ENCODE assay signal across 11 cellular contexts in genomic region chr18:3255611-3256165, GRCh38. TPM values are rescaled to one million over a fixed set of nuclear protein-coding genes. Genes with fewer than 3 reads are reported as not detected.
DNase-seq lines count a peak whose midpoint lies in the region; ATAC-seq, FAIRE-seq and TF ChIP-seq lines count a peak whose summit lies in the region.
"Had no signal": no experiment of that assay in that cellular context is flagged by ENCODE, and none has a peak within 500 bp of the region (broad histone marks: within the 10 kb centered on the region; RNA-seq: fewer than 3 reads in every experiment).

No MANE protein-coding gene starts in this region.

- TF ChIP-seq POLR2A in esophagus squamous epithelium (IDR thresholded peaks at IDR 0.05) = no peak

- peak overlapping the region; percentile 100 for H3K27ac Mint-ChIP-seq in CD4-positive, alpha-beta T cell
- peak overlapping the region; percentile 6 to 98 (median 92) for H3K27ac Mint-ChIP-seq in IgD-negative memory B cell
- H3K27ac Mint-ChIP-seq in astrocyte (ENCODE audit: unreplicated experiment) = peak overlapping the region; percentile 73
- H3K27ac Mint-ChIP-seq in natural killer cell treated with Interleukin-12 subunit alpha and Interleukin-12 subunit beta and Interleukin-15 and Interleukin-18, amount 100 ng/mL, for 72 hours = peak overlapping the region; percentile 85 to 98

- H3K4me2 ChIP-seq in astrocyte (ENCODE audit: low read length) = peak overlapping the region; percentile 43

- no peaks in the 10 kb centered on the region for H3K9me3 Mint-ChIP-seq in CD4-positive, alpha-beta T cell
- no peaks in the 10 kb centered on the region for H3K9me3 Mint-ChIP-seq in IgD-negative memory B cell
- no peaks in the 10 kb centered on the region for H3K9me3 Mint-ChIP-seq in astrocyte (ENCODE audit: unreplicated experiment)
- H3K9me3 Mint-ChIP-seq in natural killer cell treated with Interleukin-12 subunit alpha and Interleukin-12 subunit beta and Interleukin-15 and Interleukin-18, amount 100 ng/mL, for 72 hours = no peaks in the 10 kb centered on the region

- 56 to 66% methylated on average over 5 of the region's 5 CpGs for WGBS in esophagus squamous epithelium, 2 donors

- H3K9me3 ChIP-seq in CD4-positive, alpha-beta T cell (ENCODE audit: control insufficient read depth, low read length) = no peaks in the 10 kb centered on the region
- H3K9me3 ChIP-seq in astrocyte (ENCODE audit: insufficient read depth, low read depth, low read length) = no peaks in the 10 kb centered on the region
- no peaks in the 10 kb centered on the region for H3K9me3 ChIP-seq in esophagus squamous epithelium

- peak overlapping the region; percentile 37 for H3K9ac ChIP-seq in astrocyte (ENCODE audit: low read length)

- no peak overlapping the region for H2AFZ ChIP-seq in astrocyte (ENCODE audit: low read depth, low read length)

- no peak for DNase-seq in CD4-positive, alpha-beta T cell
- DNase-seq in astrocyte (ENCODE audit: low read depth) = no peak
- no peak for DNase-seq in natural killer cell treated with Interleukin-12 subunit alpha and Interleukin-12 subunit beta and Interleukin-15 and Interleukin-18, amount 100 ng/mL, for 72 hours (ENCODE audit: low spot score)
- DNase-seq in esophagus squamous epithelium (lab: John Stamatoyannopoulos, UW) = no peak
- no peak for DNase-seq in HT-29 (ENCODE audit: low spot score)
- DNase-seq in NCI-H82 treated with DMSO at 0.1 percent for 48 hours (lab: John Stamatoyannopoulos, UW; ENCODE audit: unreplicated experiment) = no peak
- DNase-seq: DMS79; NCI-H2029 treated with DMSO at 0.1 percent for 48 hours; stimulated activated CD4-positive, alpha-beta T cell treated with anti-CD3 and anti-CD28 coated beads, Interleukin-2, amount 100 ng/mL, for 48 hours had no signal

- H3K27me3 ChIP-seq in CD4-positive, alpha-beta T cell (ENCODE audit: control insufficient read depth, insufficient read depth, low read length) = no peaks in the 10 kb centered on the region
- H3K27me3 ChIP-seq in astrocyte (ENCODE audit: insufficient read depth, low read length) (no peaks in the 10 kb centered on the region), esophagus squamous epithelium (no peaks in the 10 kb centered on the region)

- no peaks in the 10 kb centered on the region for H3K27me3 Mint-ChIP-seq in CD4-positive, alpha-beta T cell
- no peaks in the 10 kb centered on the region for H3K27me3 Mint-ChIP-seq in IgD-negative memory B cell
- H3K27me3 Mint-ChIP-seq in astrocyte (ENCODE audit: low read depth, unreplicated experiment) = no peaks in the 10 kb centered on the region
- no peaks in the 10 kb centered on the region for H3K27me3 Mint-ChIP-seq in natural killer cell treated with Interleukin-12 subunit alpha and Interleukin-12 subunit beta and Interleukin-15 and Interleukin-18, amount 100 ng/mL, for 72 hours

- H3K4me1 ChIP-seq in astrocyte (ENCODE audit: insufficient read depth, low read length) (peaks cover 44% of the 10 kb centered on the region), esophagus squamous epithelium (peaks cover 0 to 65% (median 24%) of the 10 kb centered on the region in 3 donors)

- peak overlapping the region; percentile 57 for H3K4me3 Mint-ChIP-seq in CD4-positive, alpha-beta T cell
- H3K4me3 Mint-ChIP-seq in IgD-negative memory B cell = peak overlapping the region; percentile 33 to 78 (median 56)
- H3K4me3 Mint-ChIP-seq in astrocyte (ENCODE audit: unreplicated experiment) = no peak overlapping the region
- peak overlapping the region; percentile 12 for H3K4me3 Mint-ChIP-seq in natural killer cell treated with Interleukin-12 subunit alpha and Interleukin-12 subunit beta and Interleukin-15 and Interleukin-18, amount 100 ng/mL, for 72 hours

- intact Hi-C loops in CD4-positive, alpha-beta T cell (cut with DNase I, micrococcal nuclease) = loop anchor here in 1 of 2 experiments (10.0 kb wide), 1 partner anchor 601 kb away; the partner anchor contains the start of gene SMCHD1
- intact Hi-C loops in esophagus squamous epithelium (cut with DNase I) = no loop called here

- no peak for ATAC-seq in CD4-positive, alpha-beta T cell (ENCODE audit: poor library complexity)
- no peak for ATAC-seq in natural killer cell treated with Interleukin-12 subunit alpha and Interleukin-12 subunit beta and Interleukin-15 and Interleukin-18, amount 100 ng/mL, for 72 hours
- ATAC-seq in GM19324 (IDR thresholded peaks at IDR 0.05; ENCODE audit: low FRiP score, unreplicated experiment) = no peak

- peaks cover 83% of the 10 kb centered on the region for H3K79me2 ChIP-seq in astrocyte (ENCODE audit: insufficient read depth, low read length)

- TF ChIP-seq CTCF in CD4-positive, alpha-beta T cell (IDR thresholded peaks at IDR 0.05) = no peak
- TF ChIP-seq CTCF in astrocyte (IDR thresholded peaks at IDR 0.05; ENCODE audit: insufficient read depth, low read depth, low read length) = no peak
- TF ChIP-seq CTCF in esophagus squamous epithelium (IDR thresholded peaks at IDR 0.05) = no peak

- H3K36me3 Mint-ChIP-seq in CD4-positive, alpha-beta T cell (ENCODE audit: low read depth) = peaks cover 85% of the 10 kb centered on the region
- H3K36me3 Mint-ChIP-seq in IgD-negative memory B cell (peaks cover 16% of the 10 kb centered on the region), astrocyte (ENCODE audit: low read depth, unreplicated experiment) (peaks cover 11% of the 10 kb centered on the region)
- peaks cover 54% of the 10 kb centered on the region for H3K36me3 Mint-ChIP-seq in natural killer cell treated with Interleukin-12 subunit alpha and Interleukin-12 subunit beta and Interleukin-15 and Interleukin-18, amount 100 ng/mL, for 72 hours

- CTCF ChIA-PET in CD4-positive, alpha-beta T cell (lab: Charles Lee) = interaction anchor here (2.3 kb wide), 1 partner anchor 10 kb away, joined by 11 read pairs; no protein-coding TSS in a partner anchor

- H3K4me3 ChIP-seq in astrocyte (ENCODE audit: insufficient read depth, low read depth, low read length) (no peak overlapping the region), esophagus squamous epithelium (no peak overlapping the region)

- peaks cover 63% of the 10 kb centered on the region for H3K36me3 ChIP-seq in astrocyte (ENCODE audit: insufficient read depth, low read length)
- H3K36me3 ChIP-seq in esophagus squamous epithelium = peaks cover 9 to 62% (median 26%) of the 10 kb centered on the region in 3 donors

- POLR2A ChIA-PET in CD4-positive, alpha-beta T cell (lab: Charles Lee) = interaction anchor here (1.0 to 2.3 kb wide), 8 partner anchors 8 to 338 kb away, joined by 3 to 12 read pairs (median 4); partner anchors contain the start of gene MYL12A

- no peak for FAIRE-seq in astrocyte (lab: Jason Lieb, UNC)

- no peak overlapping the region for H3K27ac ChIP-seq in CD4-positive, alpha-beta T cell (ENCODE audit: low read depth, low read length)
- H3K27ac ChIP-seq in astrocyte (ENCODE audit: low read depth, low read length) (peak overlapping the region; percentile 86), esophagus squamous epithelium (peak overlapping the region in 2 of 4 donors; percentile 69 to 74)

- H4K20me1 ChIP-seq in astrocyte (ENCODE audit: insufficient read depth, low read length) = peaks cover 56% of the 10 kb centered on the region

- peaks cover 89% of the 10 kb centered on the region for H3K4me1 Mint-ChIP-seq in CD4-positive, alpha-beta T cell (ENCODE audit: low read depth)
- H3K4me1 Mint-ChIP-seq in IgD-negative memory B cell (peaks cover 56 to 71% (median 62%) of the 10 kb centered on the region in 3 donors), astrocyte (ENCODE audit: low read depth, unreplicated experiment) (peaks cover 67% of the 10 kb centered on the region)
- H3K4me1 Mint-ChIP-seq in natural killer cell treated with Interleukin-12 subunit alpha and Interleukin-12 subunit beta and Interleukin-15 and Interleukin-18, amount 100 ng/mL, for 72 hours (ENCODE audit: low read depth in 2 of 2) = peaks cover 54 to 73% of the 10 kb centered on the region in 2 donors

RNA-seq across cellular contexts. Expression of gene MYL12B, which starts 6.2 kb away (rescaled TPM):
- 100 to 1,000 TPM; 128 to 133 TPM for total RNA-seq in CD4-positive, alpha-beta T cell
- polyA plus RNA-seq in IgD-negative memory B cell = 637 TPM
- total RNA-seq in astrocyte (374 and 433 TPM in 2 replicates), esophagus squamous epithelium (100 to 1,000 TPM; 362 to 430 (median 386) TPM)
- 100 to 1,000 TPM; 192 to 310 TPM for total RNA-seq in natural killer cell treated with Interleukin-12 subunit alpha and Interleukin-12 subunit beta and Interleukin-15 and Interleukin-18, amount 100 ng/mL, for 72 hours
- total RNA-seq in HT-29 (2014; rRNA removed; shearing (Covaris generic)) = 483 and 484 TPM in 2 replicates

RNA-seq across cellular contexts. Expression of gene MYL12A, which starts 8.1 kb away (rescaled TPM):
- 100 to 1,000 TPM; 188 to 190 TPM for total RNA-seq in CD4-positive, alpha-beta T cell
- polyA plus RNA-seq in IgD-negative memory B cell = 1,599 TPM
- 659 and 682 TPM in 2 replicates for total RNA-seq in astrocyte
- 100 to 1,000 TPM; 260 to 658 TPM for total RNA-seq in natural killer cell treated with Interleukin-12 subunit alpha and Interleukin-12 subunit beta and Interleukin-15 and Interleukin-18, amount 100 ng/mL, for 72 hours
- 100 to 1,000 TPM; 281 to 361 (median 317) TPM for total RNA-seq in esophagus squamous epithelium
- 559 and 564 TPM in 2 replicates for total RNA-seq in HT-29 (2014; rRNA removed; shearing (Covaris generic))

RNA-seq across cellular contexts. Expression of gene MYOM1, which starts 35.9 kb away (rescaled TPM):
- 1 to 10 TPM in 1 of 2 experiments, under 1 TPM in 1; 0.74 to 1.5 TPM for total RNA-seq in CD4-positive, alpha-beta T cell
- 2.4 TPM for polyA plus RNA-seq in IgD-negative memory B cell
- total RNA-seq in astrocyte (0.57 and 0.94 TPM in 2 replicates), esophagus squamous epithelium (1 to 10 TPM in 1 of 4 donors, under 1 TPM in 3; 0.23 to 2.5 (median 0.52) TPM)
- under 1 TPM; 0.88 to 0.98 TPM for total RNA-seq in natural killer cell treated with Interleukin-12 subunit alpha and Interleukin-12 subunit beta and Interleukin-15 and Interleukin-18, amount 100 ng/mL, for 72 hours
- total RNA-seq in HT-29 (2014; rRNA removed; shearing (Covaris generic)) = 0.10 and 0.13 TPM in 2 replicates
